2 cellular contexts compared by ENCODE assay signal in the genomic region with DNA sequence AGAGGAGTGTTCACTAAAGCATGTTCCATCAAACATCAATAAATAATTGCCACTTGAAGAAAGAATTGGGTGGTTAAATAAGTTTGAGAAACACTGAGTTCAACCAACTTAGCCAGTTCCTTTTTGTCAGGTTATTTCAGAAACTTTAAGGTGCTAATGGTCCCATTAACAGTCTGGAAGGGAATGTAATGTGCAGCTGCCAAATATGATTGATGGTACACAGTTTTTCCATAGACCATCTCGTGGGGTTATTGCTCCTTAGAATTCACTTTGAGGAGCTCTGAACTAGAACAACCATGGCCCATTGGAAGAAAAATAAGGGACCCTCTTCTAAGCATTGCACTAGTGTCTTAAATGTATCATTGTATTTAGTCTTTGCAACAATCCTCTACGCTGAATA.
TF ChIP-seq lines count a peak whose summit lies in the region.

No MANE protein-coding gene starts in this region.

TF ChIP-seq in HEK293T, 16 proteins besides CTCF, POLR2A, EP300 and RAD21 (continued from another document):
- TF ChIP-seq FOXM1 (IDR thresholded peaks at IDR 0.05; ENCODE audit: borderline replicate concordance): no peak

TF ChIP-seq in K562, 482 proteins besides CTCF, POLR2A, EP300 and RAD21 (continued from another document):
- TF ChIP-seq, protein P1, sequence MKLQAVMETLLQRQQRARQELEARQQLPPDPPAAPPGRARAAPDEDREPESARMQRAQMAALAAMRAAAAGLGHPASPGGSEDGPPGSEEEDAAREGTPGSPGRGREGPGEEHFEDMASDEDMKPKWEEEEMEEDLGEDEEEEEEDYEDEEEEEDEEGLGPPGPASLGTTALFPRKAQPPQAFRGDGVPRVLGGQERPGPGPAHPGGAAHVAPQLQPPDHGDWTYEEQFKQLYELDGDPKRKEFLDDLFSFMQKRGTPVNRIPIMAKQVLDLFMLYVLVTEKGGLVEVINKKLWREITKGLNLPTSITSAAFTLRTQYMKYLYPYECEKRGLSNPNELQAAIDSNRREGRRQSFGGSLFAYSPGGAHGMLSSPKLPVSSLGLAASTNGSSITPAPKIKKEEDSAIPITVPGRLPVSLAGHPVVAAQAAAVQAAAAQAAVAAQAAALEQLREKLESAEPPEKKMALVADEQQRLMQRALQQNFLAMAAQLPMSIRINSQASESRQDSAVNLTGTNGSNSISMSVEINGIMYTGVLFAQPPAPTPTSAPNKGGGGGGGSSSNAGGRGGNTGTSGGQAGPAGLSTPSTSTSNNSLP (IDR thresholded peaks at IDR 0.05; ENCODE audit: borderline replicate concordance, low read depth, low read length): no peak
- no peak for TF ChIP-seq ZNF551 (CRISPR knock-in tag; IDR thresholded peaks at IDR 0.05)
- TF ChIP-seq, protein P2, sequence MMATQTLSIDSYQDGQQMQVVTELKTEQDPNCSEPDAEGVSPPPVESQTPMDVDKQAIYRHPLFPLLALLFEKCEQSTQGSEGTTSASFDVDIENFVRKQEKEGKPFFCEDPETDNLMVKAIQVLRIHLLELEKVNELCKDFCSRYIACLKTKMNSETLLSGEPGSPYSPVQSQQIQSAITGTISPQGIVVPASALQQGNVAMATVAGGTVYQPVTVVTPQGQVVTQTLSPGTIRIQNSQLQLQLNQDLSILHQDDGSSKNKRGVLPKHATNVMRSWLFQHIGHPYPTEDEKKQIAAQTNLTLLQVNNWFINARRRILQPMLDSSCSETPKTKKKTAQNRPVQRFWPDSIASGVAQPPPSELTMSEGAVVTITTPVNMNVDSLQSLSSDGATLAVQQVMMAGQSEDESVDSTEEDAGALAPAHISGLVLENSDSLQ (IDR thresholded peaks at IDR 0.05): peak; percentile 45
- TF ChIP-seq, protein P3, sequence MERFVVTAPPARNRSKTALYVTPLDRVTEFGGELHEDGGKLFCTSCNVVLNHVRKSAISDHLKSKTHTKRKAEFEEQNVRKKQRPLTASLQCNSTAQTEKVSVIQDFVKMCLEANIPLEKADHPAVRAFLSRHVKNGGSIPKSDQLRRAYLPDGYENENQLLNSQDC (CRISPR knock-in tag; IDR thresholded peaks at IDR 0.05): no peak
- TF ChIP-seq, protein P4, sequence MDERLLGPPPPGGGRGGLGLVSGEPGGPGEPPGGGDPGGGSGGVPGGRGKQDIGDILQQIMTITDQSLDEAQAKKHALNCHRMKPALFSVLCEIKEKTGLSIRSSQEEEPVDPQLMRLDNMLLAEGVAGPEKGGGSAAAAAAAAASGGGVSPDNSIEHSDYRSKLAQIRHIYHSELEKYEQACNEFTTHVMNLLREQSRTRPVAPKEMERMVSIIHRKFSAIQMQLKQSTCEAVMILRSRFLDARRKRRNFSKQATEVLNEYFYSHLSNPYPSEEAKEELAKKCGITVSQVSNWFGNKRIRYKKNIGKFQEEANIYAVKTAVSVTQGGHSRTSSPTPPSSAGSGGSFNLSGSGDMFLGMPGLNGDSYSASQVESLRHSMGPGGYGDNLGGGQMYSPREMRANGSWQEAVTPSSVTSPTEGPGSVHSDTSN (CRISPR knock-in tag; IDR thresholded peaks at IDR 0.05; ENCODE audit: low read depth): no peak
- TF ChIP-seq, protein P4 (tag; conservative IDR thresholded peaks at IDR 0.05; ENCODE audit: low read depth): peak; percentile 53
- TF ChIP-seq HCFC1 (IDR thresholded peaks at IDR 0.05; ENCODE audit: low read depth, low read length): no peak
- no peak for TF ChIP-seq ZKSCAN1 (IDR thresholded peaks at IDR 0.05; ENCODE audit: low read depth, low read length)
- TF ChIP-seq MCM3 (IDR thresholded peaks at IDR 0.05): no peak
- TF ChIP-seq, protein P5, sequence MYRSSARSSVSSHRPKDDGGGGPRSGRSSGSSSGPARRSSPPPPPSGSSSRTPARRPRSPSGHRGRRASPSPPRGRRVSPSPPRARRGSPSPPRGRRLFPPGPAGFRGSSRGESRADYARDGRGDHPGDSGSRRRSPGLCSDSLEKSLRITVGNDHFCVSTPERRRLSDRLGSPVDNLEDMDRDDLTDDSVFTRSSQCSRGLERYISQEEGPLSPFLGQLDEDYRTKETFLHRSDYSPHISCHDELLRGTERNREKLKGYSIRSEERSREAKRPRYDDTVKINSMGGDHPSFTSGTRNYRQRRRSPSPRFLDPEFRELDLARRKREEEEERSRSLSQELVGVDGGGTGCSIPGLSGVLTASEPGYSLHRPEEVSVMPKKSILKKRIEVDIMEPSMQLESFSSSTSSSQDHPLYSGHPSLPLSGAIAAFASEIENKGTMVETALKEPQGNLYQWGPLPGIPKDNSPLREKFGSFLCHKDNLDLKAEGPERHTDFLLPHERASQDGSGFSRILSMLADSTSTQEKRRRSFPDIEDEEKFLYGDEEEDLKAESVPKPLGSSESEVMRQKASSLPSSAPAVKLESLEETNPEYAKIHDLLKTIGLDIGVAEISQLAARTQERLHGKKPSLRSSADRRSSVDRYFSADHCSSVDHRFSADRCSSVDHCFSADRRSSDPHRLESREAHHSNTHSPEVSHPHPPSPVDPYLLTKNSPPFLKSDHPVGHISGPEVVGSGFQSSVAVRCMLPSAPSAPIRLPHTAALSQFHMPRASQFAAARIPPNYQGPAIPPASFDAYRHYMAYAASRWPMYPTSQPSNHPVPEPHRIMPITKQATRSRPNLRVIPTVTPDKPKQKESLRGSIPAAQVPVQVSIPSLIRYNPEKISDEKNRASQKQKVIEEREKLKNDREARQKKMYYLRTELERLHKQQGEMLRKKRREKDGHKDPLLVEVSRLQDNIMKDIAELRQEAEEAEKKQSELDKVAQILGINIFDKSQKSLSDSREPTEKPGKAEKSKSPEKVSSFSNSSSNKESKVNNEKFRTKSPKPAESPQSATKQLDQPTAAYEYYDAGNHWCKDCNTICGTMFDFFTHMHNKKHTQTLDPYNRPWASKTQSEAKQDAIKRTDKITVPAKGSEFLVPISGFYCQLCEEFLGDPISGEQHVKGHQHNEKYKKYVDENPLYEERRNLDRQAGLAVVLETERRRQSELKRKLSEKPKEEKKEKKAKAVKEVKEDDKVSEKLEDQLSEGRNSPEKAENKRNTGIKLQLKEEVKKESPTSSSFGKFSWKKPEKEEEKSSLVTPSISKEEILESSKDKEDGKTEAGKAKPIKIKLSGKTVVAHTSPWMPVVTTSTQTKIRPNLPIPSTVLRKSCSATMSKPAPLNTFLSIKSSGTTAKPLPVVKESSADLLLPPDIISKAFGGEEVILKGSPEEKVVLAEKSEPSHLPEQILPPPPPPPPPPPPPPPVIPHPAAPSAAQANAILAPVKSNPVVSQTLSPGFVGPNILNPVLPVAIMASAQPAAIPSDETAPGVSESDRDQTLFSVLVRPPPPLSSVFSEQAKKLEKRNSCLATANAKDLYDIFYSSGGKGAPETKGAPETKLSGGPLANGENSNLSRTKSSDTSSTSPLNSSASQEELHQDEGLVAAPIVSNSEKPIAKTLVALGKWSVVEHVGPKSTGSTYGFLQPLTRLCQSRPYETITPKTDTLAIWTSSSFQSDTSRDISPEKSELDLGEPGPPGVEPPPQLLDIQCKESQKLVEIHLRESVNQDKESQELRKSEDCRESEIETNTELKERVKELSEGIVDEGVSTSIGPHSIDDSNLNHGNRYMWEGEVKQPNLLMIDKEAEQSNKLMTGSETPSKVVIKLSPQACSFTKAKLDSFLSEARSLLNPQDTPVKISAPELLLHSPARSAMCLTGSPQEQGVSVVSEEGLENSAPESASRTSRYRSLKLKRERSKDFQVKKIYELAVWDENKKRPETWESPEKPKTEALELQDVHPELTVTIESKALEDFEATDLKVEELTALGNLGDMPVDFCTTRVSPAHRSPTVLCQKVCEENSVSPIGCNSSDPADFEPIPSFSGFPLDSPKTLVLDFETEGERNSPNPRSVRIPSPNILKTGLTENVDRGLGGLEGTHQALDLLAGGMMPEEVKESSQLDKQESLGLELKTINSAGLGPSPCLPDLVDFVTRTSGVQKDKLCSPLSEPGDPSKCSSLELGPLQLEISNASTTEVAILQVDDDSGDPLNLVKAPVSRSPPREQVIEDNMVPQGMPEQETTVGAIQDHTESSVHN (IDR thresholded peaks at IDR 0.05; ENCODE audit: borderline replicate concordance in 1 of 2, low read depth in 1 of 2): no peak
- TF ChIP-seq ZKSCAN3 (CRISPR knock-in tag; IDR thresholded peaks at IDR 0.05): no peak
